Comparison of ENCODE assay signal across 8 cellular contexts in the genomic region with DNA sequence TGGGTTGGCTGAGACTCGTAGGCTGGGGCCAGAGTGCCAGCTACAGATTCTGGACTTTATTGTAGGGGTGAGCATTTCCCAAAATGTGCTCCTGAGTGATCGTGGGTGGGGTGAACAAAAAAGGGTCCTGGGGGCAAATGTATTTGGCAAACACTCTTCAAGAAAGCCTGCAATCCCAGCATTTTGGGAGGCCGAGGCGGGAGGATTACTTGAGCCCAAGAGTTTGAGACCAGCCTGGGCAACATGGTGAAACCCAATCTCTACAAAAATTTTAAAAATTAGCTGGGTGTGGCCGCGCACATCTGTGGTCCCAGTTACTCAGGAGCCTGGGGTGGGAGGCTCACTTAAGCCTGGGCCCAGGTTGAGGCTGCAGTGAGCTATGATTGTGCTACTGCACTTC. TPM values are rescaled to one million over a fixed set of nuclear protein-coding genes. Genes with fewer than 3 reads are reported as not detected.
DNase-seq lines count a peak whose midpoint lies in the region; ATAC-seq and TF ChIP-seq lines count a peak whose summit lies in the region.

No MANE protein-coding gene starts in this region.

- H3K27me3 ChIP-seq in CD4-positive, alpha-beta memory T cell (ENCODE audit: insufficient read depth, low read length): no peaks in the 10 kb centered on the region
- H3K27me3 ChIP-seq in SJCRH30: no peaks in the 10 kb centered on the region
- H3K27me3 ChIP-seq in hepatocyte: no peaks in the 10 kb centered on the region
- H3K27me3 ChIP-seq in gastrocnemius medialis: no peaks in the 10 kb centered on the region

- no peak for TF ChIP-seq CTCF in hepatocyte (IDR thresholded peaks at IDR 0.05; ENCODE audit: poor library complexity)
- TF ChIP-seq CTCF in gastrocnemius medialis (IDR thresholded peaks at IDR 0.05 in 4 of 5, conservative IDR thresholded peaks at IDR 0.05 in 1 of 5): no peak

- H3K27me3 Mint-ChIP-seq in CD4-positive, alpha-beta memory T cell: no peaks in the 10 kb centered on the region

- 93% methylated on average over 6 of the region's 6 CpGs for WGBS in hepatocyte (ENCODE audit: low lambda C conversion rate, missing lambda C conversion rate)

- peak overlapping the region in 2 of 8 donors; percentile 25 to 33 for H3K4me3 Mint-ChIP-seq in CD4-positive, alpha-beta memory T cell

- no peaks in the 10 kb centered on the region for H3K9me3 ChIP-seq in CD4-positive, alpha-beta memory T cell (ENCODE audit: control insufficient read depth in 1 of 2, low read length in 2 of 2)
- H3K9me3 ChIP-seq in SJCRH30 (replicated peaks) (no peaks in the 10 kb centered on the region), hepatocyte (ENCODE audit: low read depth) (no peaks in the 10 kb centered on the region), gastrocnemius medialis (no peaks in the 10 kb centered on the region)

- no peaks in the 10 kb centered on the region for H3K36me3 Mint-ChIP-seq in CD4-positive, alpha-beta memory T cell

- no peaks in the 10 kb centered on the region for H3K79me2 ChIP-seq in hepatocyte

- H3K9me3 Mint-ChIP-seq in CD4-positive, alpha-beta memory T cell: peaks cover 0 to 4% (median 1%) of the 10 kb centered on the region in 8 donors

- intact Hi-C loops in CD4-positive, alpha-beta memory T cell (cut with micrococcal nuclease): no loop called here
- intact Hi-C loops in gastrocnemius medialis (cut with DNase I; ENCODE audit: low total_unique reads): loop anchor here (1.0 to 2.0 kb wide), 3 partner anchors 36 to 60 kb away; no protein-coding TSS in a partner anchor

- no peaks in the 10 kb centered on the region for H3K9me2 ChIP-seq in hepatocyte (replicated peaks; ENCODE audit: insufficient read depth)

- H3K27ac ChIP-seq in CD4-positive, alpha-beta memory T cell (ENCODE audit: low read depth, low read length): no peak overlapping the region
- no peak overlapping the region for H3K27ac ChIP-seq in SJCRH30
- H3K27ac ChIP-seq in hepatocyte: peak overlapping the region; percentile 96
- peak overlapping the region; percentile 93 to 99 (median 98) for H3K27ac ChIP-seq in gastrocnemius medialis

- no peaks in the 10 kb centered on the region for H4K20me1 ChIP-seq in hepatocyte (ENCODE audit: insufficient read depth, poor library complexity, severe bottlenecking)

- CTCF ChIA-PET in CD4-positive, alpha-beta memory T cell (lab: Charles Lee; ENCODE audit: partially characterized antibody): interaction anchor here (1.0 to 1.8 kb wide), 4 partner anchors 31 to 60 kb away, joined by 3 to 6 read pairs (median 4); a partner anchor contains a TSS

- POLR2A ChIA-PET in CD4-positive, alpha-beta memory T cell (lab: Charles Lee; ENCODE audit: partially characterized antibody): interaction anchor here (1.6 to 5.1 kb wide), 5 partner anchors 36 to 497 kb away, joined by 4 to 88 read pairs (median 10); a partner anchor contains a TSS

- no peak for TF ChIP-seq POLR2A in gastrocnemius medialis (IDR thresholded peaks at IDR 0.05)

- DNase-seq in CD4-positive, alpha-beta memory T cell: no peak
- DNase-seq in SJCRH30 (no peak), hepatocyte (ENCODE audit: low spot score) (no peak), gastrocnemius medialis (no peak), C1 segment of cervical spinal cord (lab: John Stamatoyannopoulos, UW) (no peak), MV-4-11 (lab: John Stamatoyannopoulos, UW) (no peak)
- no peak for DNase-seq in stimulated activated naive CD8-positive, alpha-beta T cell treated with anti-CD3 and anti-CD28 coated beads, Interleukin-15, Interleukin-2, amounts not matched to agents 100 U/mL and 50 U/mL, for 24 hours

- no peak overlapping the region for H2AFZ ChIP-seq in hepatocyte

- peaks cover 21% of the 10 kb centered on the region for H3K4me1 ChIP-seq in CD4-positive, alpha-beta memory T cell (ENCODE audit: insufficient read depth, low read length)
- H3K4me1 ChIP-seq in SJCRH30: peaks cover 6% of the 10 kb centered on the region
- H3K4me1 ChIP-seq in hepatocyte (ENCODE audit: insufficient read depth): peaks cover 25% of the 10 kb centered on the region
- peaks cover 20 to 37% of the 10 kb centered on the region in 2 donors for H3K4me1 ChIP-seq in gastrocnemius medialis

- peak overlapping the region; percentile 33 to 88 (median 78) for H3K27ac Mint-ChIP-seq in CD4-positive, alpha-beta memory T cell

- peak overlapping the region; percentile 83 for H3K4me2 ChIP-seq in hepatocyte

- H3K36me3 ChIP-seq in CD4-positive, alpha-beta memory T cell (ENCODE audit: insufficient read depth, low read length): no peaks in the 10 kb centered on the region
- no peaks in the 10 kb centered on the region for H3K36me3 ChIP-seq in SJCRH30
- no peaks in the 10 kb centered on the region for H3K36me3 ChIP-seq in hepatocyte (replicated peaks; ENCODE audit: insufficient read depth, low read depth)
- H3K36me3 ChIP-seq in gastrocnemius medialis: no peaks in the 10 kb centered on the region

- H3K4me3 ChIP-seq in CD4-positive, alpha-beta memory T cell (ENCODE audit: low read length in 2 of 2): no peak overlapping the region
- peak overlapping the region; percentile 65 for H3K4me3 ChIP-seq in SJCRH30
- no peak overlapping the region for H3K4me3 ChIP-seq in hepatocyte
- peak overlapping the region in 1 of 4 donors; percentile 62 for H3K4me3 ChIP-seq in gastrocnemius medialis

- in situ Hi-C loops in gastrocnemius medialis (cut with MboI; ENCODE audit: low sequenced_read_pairs in 4 of 4): loop anchor here in 2 of 4 donors (10.0 kb wide), 1 partner anchor 48 kb away; no protein-coding TSS in a partner anchor

- no peak for ATAC-seq in gastrocnemius medialis
- ATAC-seq in HG03025 (IDR thresholded peaks at IDR 0.05; ENCODE audit: low FRiP score, unreplicated experiment): no peak
- ATAC-seq in stimulated activated naive CD8-positive, alpha-beta T cell treated with anti-CD3 and anti-CD28 coated beads, Interleukin-15, Interleukin-2, amounts not matched to agents 100 U/mL and 50 U/mL, for 24 hours: no peak

- peaks cover 2 to 26% (median 12%) of the 10 kb centered on the region in 4 donors for H3K4me1 Mint-ChIP-seq in CD4-positive, alpha-beta memory T cell

RNA-seq across cellular contexts. Expression of a gene that starts 55.5 kb away (rescaled TPM):
- total RNA-seq in CD4-positive, alpha-beta memory T cell: 10 to 100 TPM; 14.7 to 15.1 TPM
- 10 to 100 TPM; 25.2 to 32.4 TPM for polyA plus RNA-seq in CD4-positive, alpha-beta memory T cell
- total RNA-seq in SJCRH30 (2014; rRNA removed; shearing (Covaris generic)): 51.3 and 62.4 TPM in 2 replicates
- total RNA-seq in hepatocyte: 24.1 and 34.4 TPM in 2 replicates
- polyA plus RNA-seq in hepatocyte: 29.9 and 30.0 TPM in 2 replicates
- total RNA-seq in gastrocnemius medialis: 10 to 100 TPM; 23.6 to 58.5 (median 37.4) TPM

RNA-seq across cellular contexts. Expression of a gene that starts 58.2 kb away (rescaled TPM):
- 100 to 1,000 TPM; 265 to 276 TPM for total RNA-seq in CD4-positive, alpha-beta memory T cell
- 10 to 100 TPM in 1 of 2 donors, 1 to 10 TPM in 1; 9.1 to 42.6 TPM for polyA plus RNA-seq in CD4-positive, alpha-beta memory T cell
- 0.71 and 1.6 TPM in 2 replicates for total RNA-seq in SJCRH30 (2014; rRNA removed; shearing (Covaris generic))
- total RNA-seq in hepatocyte (35.4 and 36.1 TPM in 2 replicates), gastrocnemius medialis (10 to 100 TPM; 17.3 to 44.5 (median 19.8) TPM)
- polyA plus RNA-seq in hepatocyte: 14.9 and 15.2 TPM in 2 replicates

Comparison
In these comparisons a context has a peak if more than half of its experiments do, and no peak if none do; other contexts are left out.
1. H3K27ac ChIP-seq: peak in hepatocyte (single experiment) and gastrocnemius medialis (4 of 4); none in CD4-positive, alpha-beta memory T cell (single experiment) and SJCRH30 (single experiment).